16 cellular contexts compared by ENCODE assay signal in the genomic region with DNA sequence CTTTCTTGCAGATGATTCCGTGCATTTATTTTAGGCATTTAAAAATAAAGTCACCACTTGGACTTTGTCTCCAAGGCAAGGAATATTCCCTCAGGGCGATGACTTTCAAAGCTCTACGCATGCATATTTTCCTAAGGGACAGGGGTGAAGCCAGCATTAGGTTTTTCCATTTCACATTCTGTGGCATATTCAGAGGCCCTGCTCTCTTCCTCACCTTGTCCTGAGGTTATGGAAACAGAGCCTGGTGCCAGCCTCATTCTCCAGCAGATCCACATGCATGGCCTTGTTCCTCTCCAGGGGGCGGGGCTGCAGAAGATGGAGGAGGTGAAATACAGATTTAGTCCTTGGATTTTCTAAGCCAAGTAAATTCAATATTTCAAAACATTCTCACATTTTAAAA. TPM values are rescaled to one million over a fixed set of nuclear protein-coding genes. Genes with fewer than 3 reads are reported as not detected.
A peak's percentile ranks its signal among the peaks of the same experiment; 100 is the strongest.
DNase-seq lines count a peak whose midpoint lies in the region; ATAC-seq and TF ChIP-seq lines count a peak whose summit lies in the region.
"Had no signal": no experiment of that assay in that cellular context is flagged by ENCODE, and none has a peak within 500 bp of the region (broad histone marks: within the 10 kb centered on the region; RNA-seq: fewer than 3 reads in every experiment).

No MANE protein-coding gene starts in this region.

- H2BK5ac ChIP-seq in trophoblast cell (ENCODE audit: low read depth, low read length, poor library complexity) = peak overlapping the region; percentile 83

- H4K12ac ChIP-seq in trophoblast cell (ENCODE audit: low read depth, low read length) = no peak overlapping the region

- TF ChIP-seq EP300 in esophagus muscularis mucosa (IDR thresholded peaks at IDR 0.05) = no peak

- DNase-seq in Caco-2 (peak; percentile 49 to 58), M059J (ENCODE audit: low read depth) (peak; percentile 78), esophagus muscularis mucosa (ENCODE audit: extremely low spot score) (peak; percentile 50), trophoblast cell (peak; percentile 51 to 77), substantia nigra (lab: John Stamatoyannopoulos, UW) (no peak)
- DNase-seq in activated T-cell treated with anti-CD3 and anti-CD28 coated beads, Interleukin-2, amount 50 U/mL, for 4 hours = no peak
- DNase-seq: ACHN; CD4-positive, alpha-beta memory T cell; Karpas-422; NCI-H1417; NCI-H2029; NCI-H524; RPMI8226; SJCRH30 had no signal

- peaks cover 4% of the 10 kb centered on the region for H3K9me3 Mint-ChIP-seq in Caco-2 (ENCODE audit: unreplicated experiment)
- H3K9me3 Mint-ChIP-seq in activated T-cell treated with anti-CD3 and anti-CD28 coated beads, Interleukin-2, amount 50 U/mL, for 4 hours = no peaks in the 10 kb centered on the region

- no peak for ATAC-seq in HG03280 (IDR thresholded peaks at IDR 0.05; ENCODE audit: unreplicated experiment)
- ATAC-seq in activated T-cell treated with anti-CD3 and anti-CD28 coated beads, Interleukin-2, amount 50 U/mL, for 4 hours = no peak

- H3K9me3 ChIP-seq in Caco-2 (no peaks in the 10 kb centered on the region), esophagus muscularis mucosa (no peaks in the 10 kb centered on the region), trophoblast cell (ENCODE audit: insufficient read depth, low read depth, low read length) (no peaks in the 10 kb centered on the region)
- H3K9me3 ChIP-seq: SJCRH30 had no signal

- H3K79me2 ChIP-seq in trophoblast cell (ENCODE audit: control insufficient read depth, insufficient read depth, low read length, poor library complexity) = no peaks in the 10 kb centered on the region

- H3K27ac ChIP-seq in esophagus muscularis mucosa (replicated peaks in 1 of 4) (no peak overlapping the region), trophoblast cell (ENCODE audit: low read depth, low read length) (peak overlapping the region; percentile 89), substantia nigra (ENCODE audit: low read depth, low read length, poor library complexity, severe bottlenecking) (no peak overlapping the region)
- H3K27ac ChIP-seq: SJCRH30 had no signal

- H2AFZ ChIP-seq in trophoblast cell (ENCODE audit: insufficient read depth, low read length, poor library complexity) = no peak overlapping the region

- H4K8ac ChIP-seq in trophoblast cell (ENCODE audit: low read depth, low read length) = no peak overlapping the region

- intact Hi-C loops in Caco-2 (cut with micrococcal nuclease; ENCODE audit: unreplicated experiment) (loop anchor here (2.0 kb wide), 1 partner anchor 20 kb away; no protein-coding TSS in a partner anchor), esophagus muscularis mucosa (cut with DNase I) (no loop called here)

- H3K79me1 ChIP-seq in trophoblast cell (ENCODE audit: low read length) = peaks cover 21% of the 10 kb centered on the region

- 91% methylated on average over 4 of the region's 4 CpGs for WGBS in esophagus muscularis mucosa
- WGBS in trophoblast cell (ENCODE audit: extremely low coverage, insufficient coverage, insufficient read length) = no CpG with 5 or more reads among the region's 4 CpGs

- TF ChIP-seq POLR2A in esophagus muscularis mucosa (IDR thresholded peaks at IDR 0.05; ENCODE audit: low read depth) = no peak

- H2BK12ac ChIP-seq in trophoblast cell (ENCODE audit: low read length) = peak overlapping the region; percentile 3

- no peaks in the 10 kb centered on the region for H3K27me3 ChIP-seq in Caco-2 (replicated peaks; ENCODE audit: control insufficient read depth, insufficient read depth, low read length)
- peaks cover 0 to 3% (median 0%) of the 10 kb centered on the region in 4 donors for H3K27me3 ChIP-seq in esophagus muscularis mucosa
- H3K27me3 ChIP-seq in trophoblast cell (ENCODE audit: insufficient read depth, low read length) = no peaks in the 10 kb centered on the region
- H3K27me3 ChIP-seq: SJCRH30 had no signal

- no peak overlapping the region for H3K14ac ChIP-seq in trophoblast cell (ENCODE audit: low read length)

- no peak overlapping the region for H3K4me2 ChIP-seq in trophoblast cell (ENCODE audit: low read length)

- no peaks in the 10 kb centered on the region for H3K36me3 ChIP-seq in Caco-2 (ENCODE audit: control insufficient read depth, insufficient read depth, low read length)
- no peaks in the 10 kb centered on the region for H3K36me3 ChIP-seq in esophagus muscularis mucosa
- no peaks in the 10 kb centered on the region for H3K36me3 ChIP-seq in trophoblast cell (ENCODE audit: control insufficient read depth in 1 of 2, insufficient read depth in 2 of 2, low read length in 2 of 2)
- H3K36me3 ChIP-seq: SJCRH30 had no signal

- no peak overlapping the region for H2AK5ac ChIP-seq in trophoblast cell (ENCODE audit: low read length)

- POLR2A ChIA-PET in Caco-2 (lab: Charles Lee) = no interaction called here

- no peak overlapping the region for H3K4me3 Mint-ChIP-seq in Caco-2 (ENCODE audit: unreplicated experiment)
- H3K4me3 Mint-ChIP-seq in activated T-cell treated with anti-CD3 and anti-CD28 coated beads, Interleukin-2, amount 50 U/mL, for 4 hours = no peak overlapping the region
- H3K4me3 Mint-ChIP-seq: CD4-positive, alpha-beta memory T cell had no signal

- H3K9ac ChIP-seq in trophoblast cell (ENCODE audit: low read length) = no peak overlapping the region

- BruUV-seq in Caco-2 (replicated peaks; lab: Mats Ljungman, UMichigan) = no TSS peak

- CTCF ChIA-PET in Caco-2 (lab: Charles Lee) = interaction anchor here (1.3 kb wide), 1 partner anchor 613 kb away, joined by 3 read pairs; no protein-coding TSS in a partner anchor

- no peaks in the 10 kb centered on the region for H3K36me3 Mint-ChIP-seq in Caco-2 (ENCODE audit: insufficient read depth, unreplicated experiment)
- H3K36me3 Mint-ChIP-seq in activated T-cell treated with anti-CD3 and anti-CD28 coated beads, Interleukin-2, amount 50 U/mL, for 4 hours (ENCODE audit: insufficient read depth) = no peaks in the 10 kb centered on the region
- H3K36me3 Mint-ChIP-seq: CD4-positive, alpha-beta memory T cell had no signal

- H3K18ac ChIP-seq in trophoblast cell (ENCODE audit: low read length) = no peak overlapping the region

- no peaks in the 10 kb centered on the region for H3K27me3 Mint-ChIP-seq in Caco-2 (ENCODE audit: insufficient read depth, unreplicated experiment)
- peaks cover under 1% of the 10 kb centered on the region for H3K27me3 Mint-ChIP-seq in activated T-cell treated with anti-CD3 and anti-CD28 coated beads, Interleukin-2, amount 50 U/mL, for 4 hours (ENCODE audit: low read depth)
- H3K27me3 Mint-ChIP-seq: CD4-positive, alpha-beta memory T cell had no signal

- no peak overlapping the region for H3K4ac ChIP-seq in trophoblast cell (ENCODE audit: low read depth, low read length)

- peaks cover 29% of the 10 kb centered on the region for H3K4me1 Mint-ChIP-seq in Caco-2 (ENCODE audit: low read depth, unreplicated experiment)
- H3K4me1 Mint-ChIP-seq in activated T-cell treated with anti-CD3 and anti-CD28 coated beads, Interleukin-2, amount 50 U/mL, for 4 hours (ENCODE audit: low read depth) = no peaks in the 10 kb centered on the region
- H3K4me1 Mint-ChIP-seq: CD4-positive, alpha-beta memory T cell had no signal

- no peak overlapping the region for H3K23ac ChIP-seq in trophoblast cell (ENCODE audit: low read length)

- no peak for TF ChIP-seq CTCF in Caco-2 (IDR thresholded peaks at IDR 0.05; ENCODE audit: insufficient read depth in 1 of 2, low read depth in 1 of 2, low read length in 1 of 2, severe bottlenecking in 1 of 2, unreplicated experiment in 1 of 2)
- TF ChIP-seq CTCF in esophagus muscularis mucosa (IDR thresholded peaks at IDR 0.05) = no peak

- H2BK120ac ChIP-seq in trophoblast cell (ENCODE audit: insufficient read depth, low read length, poor library complexity) = peak overlapping the region; percentile 85

- H3K4me3 ChIP-seq in Caco-2 (ENCODE audit: low read depth, low read length) (no peak overlapping the region), esophagus muscularis mucosa (no peak overlapping the region), trophoblast cell (ENCODE audit: low read depth, low read length) (no peak overlapping the region)
- H3K4me3 ChIP-seq: SJCRH30 had no signal

- no peak overlapping the region for H3K27ac Mint-ChIP-seq in Caco-2 (ENCODE audit: unreplicated experiment)
- H3K27ac Mint-ChIP-seq: CD4-positive, alpha-beta memory T cell had no signal

- H3K4me1 ChIP-seq in Caco-2 (peaks cover 25% of the 10 kb centered on the region), esophagus muscularis mucosa (no peaks in the 10 kb centered on the region), trophoblast cell (ENCODE audit: control insufficient read depth in 1 of 2, insufficient read depth in 2 of 2, low read length in 2 of 2) (peaks cover 2 to 9% of the 10 kb centered on the region in 2 experiments)
- H3K4me1 ChIP-seq: SJCRH30 had no signal

- peak overlapping the region; percentile 74 for H4K91ac ChIP-seq in trophoblast cell (ENCODE audit: low read depth, low read length)

RNA-seq across cellular contexts. Expression of gene LYZL1, which starts 11.6 kb away (rescaled TPM):
- not detected in 2 replicates for total RNA-seq in Caco-2 (2022)
- total RNA-seq in M059J (2014; rRNA removed; shearing (Covaris generic)) = not detected in 2 replicates
- total RNA-seq in esophagus muscularis mucosa = not detected
- polyA plus RNA-seq in trophoblast cell (2013) = 0.05 and 0.07 TPM in 2 replicates
- not detected for total RNA-seq in activated T-cell treated with anti-CD3 and anti-CD28 coated beads, Interleukin-2, amount 50 U/mL, for 4 hours
- total RNA-seq: CD4-positive, alpha-beta memory T cell; Daoy; SJCRH30 had no signal
- polyA plus RNA-seq: CD4-positive, alpha-beta memory T cell had no signal

Comparison
In these comparisons a context has a peak if more than half of its experiments do, and no peak if none do; other contexts are left out.
1. DNase-seq: peak in Caco-2 (2 of 2), M059J (single experiment), esophagus muscularis mucosa (single experiment) and trophoblast cell (2 of 2); none in activated T-cell treated with anti-CD3 and anti-CD28 coated beads, Interleukin-2, amount 50 U/mL, for 4 hours (single experiment) and substantia nigra (0 of 49).